13 cellular contexts compared by ENCODE assay signal in the genomic region with DNA sequence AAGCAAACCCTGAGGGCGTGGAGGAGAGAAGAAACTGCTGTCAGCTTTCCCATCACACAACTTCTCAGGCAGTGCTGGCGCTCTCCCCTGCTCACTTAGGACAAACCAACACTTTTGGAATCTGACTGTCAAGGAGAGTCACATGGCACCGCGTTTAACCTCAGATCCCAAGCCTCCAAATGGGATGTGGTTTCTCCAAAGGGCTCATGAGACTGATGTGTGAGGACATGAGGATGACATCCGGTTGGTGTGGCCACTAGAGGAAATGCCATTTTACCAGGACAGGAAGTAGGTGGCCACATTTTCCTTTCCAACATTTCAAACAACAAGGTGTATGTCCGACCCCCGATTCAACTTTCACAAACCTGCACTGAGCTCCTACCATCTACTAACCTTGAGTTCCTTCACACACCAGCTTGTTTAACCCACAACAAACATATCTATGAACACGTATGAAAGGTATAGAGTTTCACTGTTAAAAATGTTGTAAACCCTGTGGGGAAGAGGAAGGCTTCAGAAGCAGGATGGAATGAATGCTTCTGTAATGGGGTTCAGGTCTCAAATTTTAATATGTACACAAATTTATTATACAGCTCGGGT. TPM values are rescaled to one million over a fixed set of nuclear protein-coding genes. Genes with fewer than 3 reads are reported as not detected.
DNase-seq lines count a peak whose midpoint lies in the region; ATAC-seq, FAIRE-seq and TF ChIP-seq lines count a peak whose summit lies in the region.
"Had no signal": no experiment of that assay in that cellular context is flagged by ENCODE, and none has a peak within 500 bp of the region (broad histone marks: within the 10 kb centered on the region; RNA-seq: fewer than 3 reads in every experiment).

No MANE protein-coding gene starts in this region.

- no peaks in the 10 kb centered on the region for H3K9me1 ChIP-seq in endothelial cell of umbilical vein (replicated peaks; ENCODE audit: control insufficient read depth, extremely low read depth, insufficient read depth, low read length)

- H4K20me1 ChIP-seq in endothelial cell of umbilical vein (replicated peaks; ENCODE audit: control insufficient read depth, extremely low read depth, insufficient read depth, low read length), result no peaks in the 10 kb centered on the region

- H3K27ac Mint-ChIP-seq in T-cell, result peak overlapping the region; percentile 2 to 59
- no peak overlapping the region for H3K27ac Mint-ChIP-seq in chondrocyte (ENCODE audit: unreplicated experiment)

- POLR2A ChIA-PET in T-cell (lab: Charles Lee) (interaction anchor here (0.6 to 1.2 kb wide), 3 partner anchors 20 to 102 kb away, joined by 3 to 8 read pairs (median 4); no protein-coding TSS in a partner anchor), endothelial cell of umbilical vein (lab: Charles Lee) (interaction anchor here (0.7 kb wide), 1 partner anchor 22 kb away, joined by 4 read pairs; no protein-coding TSS in a partner anchor)

- peak; percentile 88 for DNase-seq in A172 (ENCODE audit: low spot score)
- peak; percentile 36 for DNase-seq in EH (ENCODE audit: low read depth)
- DNase-seq in T-cell, result no peak
- DNase-seq in endothelial cell of umbilical vein (ENCODE audit: low read depth, low spot score), result no peak
- no peak for DNase-seq in NCI-H2107 (lab: John Stamatoyannopoulos, UW)
- DNase-seq in SIG-M5 treated with dmso at 0.1 percent for 504 hours (lab: John Stamatoyannopoulos, UW; ENCODE audit: unreplicated experiment), result no peak
- DNase-seq in chondrocyte (ENCODE audit: low spot score), result no peak
- DNase-seq: amygdala, NCI-H2171, Right ventricle myocardium superior had no signal

- H3K9me3 Mint-ChIP-seq in T-cell (no peaks in the 10 kb centered on the region), chondrocyte (ENCODE audit: low read depth) (no peaks in the 10 kb centered on the region)

- H3K36me3 Mint-ChIP-seq in T-cell (peaks cover 2% of the 10 kb centered on the region), chondrocyte (ENCODE audit: low read depth) (no peaks in the 10 kb centered on the region)

- H3K27me3 Mint-ChIP-seq in T-cell, result no peaks in the 10 kb centered on the region
- no peaks in the 10 kb centered on the region for H3K27me3 Mint-ChIP-seq in chondrocyte (ENCODE audit: low read depth)

- no peak overlapping the region for H3K4me3 ChIP-seq in endothelial cell of umbilical vein (replicated peaks in 1 of 3; ENCODE audit: insufficient read depth in 1 of 3, low read depth in 1 of 3, low read length in 3 of 3)
- H3K4me3 ChIP-seq: coronary artery, hepatocyte had no signal

- intact Hi-C loops in endothelial cell of umbilical vein (cut with micrococcal nuclease), result no loop called here

- peaks cover 38% of the 10 kb centered on the region for H3K4me1 ChIP-seq in endothelial cell of umbilical vein (ENCODE audit: control insufficient read depth, extremely low read depth, insufficient read depth, low read length)

- H3K79me2 ChIP-seq in endothelial cell of umbilical vein (ENCODE audit: control insufficient read depth, insufficient read depth, low read length), result peaks cover 16% of the 10 kb centered on the region
- H3K79me2 ChIP-seq: hepatocyte had no signal

- no peak overlapping the region for H2AFZ ChIP-seq in endothelial cell of umbilical vein (ENCODE audit: low read depth, low read length)
- H2AFZ ChIP-seq: hepatocyte had no signal

- no peaks in the 10 kb centered on the region for H3K27me3 ChIP-seq in endothelial cell of umbilical vein (ENCODE audit: control insufficient read depth in 2 of 2, insufficient read depth in 2 of 2, low read length in 2 of 2)
- H3K27me3 ChIP-seq: hepatocyte had no signal

- no peak for TF ChIP-seq POLR2A in endothelial cell of umbilical vein (IDR thresholded peaks at IDR 0.05; ENCODE audit: low read depth, low read length)

- H3K36me3 ChIP-seq in endothelial cell of umbilical vein (ENCODE audit: control insufficient read depth in 2 of 2, extremely low read depth in 1 of 2, insufficient read depth in 2 of 2, low read length in 2 of 2), result no peaks in the 10 kb centered on the region

- TF ChIP-seq CTCF in endothelial cell of umbilical vein (IDR thresholded peaks at IDR 0.05; ENCODE audit: extremely low read depth in 1 of 2, insufficient read depth in 1 of 2, low read depth in 1 of 2, low read length in 2 of 2) (no peak), chondrocyte (IDR thresholded peaks at IDR 0.05) (no peak)

- H3K4me3 Mint-ChIP-seq in T-cell (peak overlapping the region in 1 of 3 donors; percentile 43), chondrocyte (ENCODE audit: unreplicated experiment) (no peak overlapping the region)

- ATAC-seq in T-cell (replicated peaks in 1 of 4), result peak; percentile 48 to 78 (median 55)
- no peak for ATAC-seq in HG02970 (IDR thresholded peaks at IDR 0.05; ENCODE audit: low FRiP score, unreplicated experiment)

- no peak overlapping the region for H3K9ac ChIP-seq in endothelial cell of umbilical vein (replicated peaks; ENCODE audit: extremely low read depth, insufficient read depth, low read length)

- BruUV-seq in endothelial cell of umbilical vein (replicated peaks; lab: Mats Ljungman, UMichigan), result no TSS peak

- H3K9me3 ChIP-seq in endothelial cell of umbilical vein (replicated peaks; ENCODE audit: control insufficient read depth, insufficient read depth, low read length), result no peaks in the 10 kb centered on the region

- CTCF ChIA-PET in T-cell (lab: Charles Lee) (no interaction called here), endothelial cell of umbilical vein (lab: Charles Lee) (interaction anchor here (1.1 to 1.5 kb wide), 6 partner anchors 10 to 71 kb away, joined by 3 to 5 read pairs (median 3); no protein-coding TSS in a partner anchor)

- H3K4me2 ChIP-seq in endothelial cell of umbilical vein (ENCODE audit: insufficient read depth, low read length), result no peak overlapping the region
- H3K4me2 ChIP-seq: hepatocyte had no signal

- H3K4me1 Mint-ChIP-seq in T-cell (peaks cover 78 to 91% (median 87%) of the 10 kb centered on the region in 3 donors), chondrocyte (ENCODE audit: low read depth) (peaks cover 40% of the 10 kb centered on the region)

- no peak for FAIRE-seq in endothelial cell of umbilical vein (lab: Jason Lieb, UNC)

- dilution Hi-C loops in endothelial cell of umbilical vein (cut with MboI; ENCODE audit: extremely low pct_ligation_motif_present, low sequenced_read_pairs), result no loop called here

- no peak overlapping the region for H3K27ac ChIP-seq in endothelial cell of umbilical vein (ENCODE audit: insufficient read depth, low read depth, low read length)
- H3K27ac ChIP-seq: coronary artery, hepatocyte had no signal

TF ChIP-seq in endothelial cell of umbilical vein, 7 proteins besides CTCF, POLR2A, EP300 and RAD21:
- TF ChIP-seq POLR2AphosphoS5 (IDR thresholded peaks at IDR 0.05; ENCODE audit: insufficient read depth, low read depth, low read length), result peak; percentile 30
- TF ChIP-seq MAX (IDR thresholded peaks at IDR 0.05; ENCODE audit: insufficient read depth, insufficient read length), result no peak
- no peak for TF ChIP-seq EZH2 (IDR thresholded peaks at IDR 0.05; ENCODE audit: borderline replicate concordance, low read depth, low read length, severe bottlenecking)
- TF ChIP-seq JUN (IDR thresholded peaks at IDR 0.05; ENCODE audit: borderline replicate concordance, insufficient read depth, insufficient read length, low read depth), result no peak
TF ChIP-seq in endothelial cell of umbilical vein: peak in this region for 1.

RNA-seq across cellular contexts. Expression of gene DOCK9, which starts 3.8 kb away (rescaled TPM):
- 51.0 and 153 TPM in 2 replicates for total RNA-seq in A172 (2014; rRNA removed; shearing (Covaris generic))
- 100 to 1,000 TPM in 4 of 5 donors, 10 to 100 TPM in 1; 96.2 to 170 (median 162) TPM for total RNA-seq in T-cell
- total RNA-seq in endothelial cell of umbilical vein, result 323 and 334 TPM in 2 replicates
- 129 and 147 TPM in 2 replicates for polyA plus RNA-seq in endothelial cell of umbilical vein
- polyA plus RNA-seq in endothelial cell of umbilical vein (2011; cell fraction: cytosol; rRNA removed), result 157 and 160 TPM in 2 replicates
- polyA plus RNA-seq in endothelial cell of umbilical vein (2011; cell fraction: nucleus; rRNA removed), result 346 and 384 TPM in 2 replicates
- 202 and 235 TPM in 2 replicates for polyA plus RNA-seq in endothelial cell of umbilical vein (2012)
- polyA minus RNA-seq in endothelial cell of umbilical vein, result 346 and 363 TPM in 2 replicates
- polyA minus RNA-seq in endothelial cell of umbilical vein (2011; cell fraction: cytosol; rRNA and poly(A)+ RNA removed), result 17.8 TPM
- polyA minus RNA-seq in endothelial cell of umbilical vein (2011; cell fraction: nucleus; rRNA and poly(A)+ RNA removed), result 536 and 739 TPM in 2 replicates
- total RNA-seq in chondrocyte, result 45.4 to 55.5 TPM (median 45.9 TPM) in 3 replicates

Comparison
In these comparisons a context has a peak if more than half of its experiments do, and no peak if none do; other contexts are left out.
1. DNase-seq: peak in A172 (single experiment) and EH (single experiment); none in T-cell (0 of 34), endothelial cell of umbilical vein (single experiment), NCI-H2107 (single experiment), SIG-M5 treated with dmso at 0.1 percent for 504 hours (single experiment) and chondrocyte (single experiment).